In the genomic region with DNA sequence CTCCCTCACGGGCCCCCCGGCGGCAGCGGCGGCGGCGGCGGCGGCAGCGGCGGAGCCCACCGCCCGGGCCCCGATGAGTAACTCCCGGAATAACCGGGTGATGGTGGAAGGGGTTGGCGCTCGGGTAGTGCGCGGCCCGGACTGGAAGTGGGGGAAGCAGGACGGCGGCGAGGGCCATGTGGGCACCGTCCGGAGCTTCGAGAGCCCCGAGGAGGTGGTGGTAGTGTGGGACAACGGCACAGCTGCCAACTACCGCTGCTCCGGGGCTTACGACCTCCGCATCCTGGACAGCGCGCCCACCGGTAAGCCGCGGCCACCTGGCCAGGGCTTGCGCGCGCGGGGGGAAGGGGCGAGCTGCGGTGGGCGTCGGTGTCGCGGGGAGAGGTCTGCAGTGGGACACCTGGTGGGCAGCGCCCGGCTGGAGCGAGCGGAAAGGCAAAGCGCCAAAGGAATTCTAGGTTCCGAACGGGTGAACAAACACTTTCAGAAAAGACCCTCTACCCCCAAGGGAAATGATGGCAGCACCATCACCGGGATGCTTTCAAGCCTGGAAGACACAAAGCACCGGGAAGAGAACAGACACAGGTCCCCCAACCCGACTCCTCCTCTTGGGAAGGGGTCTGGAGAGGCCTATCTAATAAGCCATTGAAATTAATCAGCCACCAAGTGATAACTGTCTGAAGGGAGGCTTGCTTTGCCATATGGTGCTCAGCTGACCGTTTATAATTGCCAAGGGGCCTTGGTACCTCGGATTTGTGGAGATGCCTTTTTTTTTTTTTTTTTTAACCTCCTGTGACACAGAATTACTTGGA, we compare ENCODE assay signal across 8 cellular contexts. TPM values are rescaled to one million over a fixed set of nuclear protein-coding genes. Genes with fewer than 3 reads are reported as not detected.
A peak's percentile ranks its signal among the peaks of the same experiment; 100 is the strongest.
DNase-seq lines count a peak whose midpoint lies in the region; ATAC-seq, FAIRE-seq and TF ChIP-seq lines count a peak whose summit lies in the region.

No MANE protein-coding gene starts in this region.

- peak overlapping the region; percentile 92 for H2AFZ ChIP-seq in GM23248

- H4K20me1 ChIP-seq in GM23248 (ENCODE audit: insufficient read depth), result 0 out of 2 replicates have a peak, but pooled peaks cover 3% of the 10 kb centered on the region

- DNase-seq in GM10248 (ENCODE audit: extremely low spot score), result peak; percentile 32
- peak; percentile 48 for DNase-seq in GM23248
- DNase-seq in MG63, result peak; percentile 23
- DNase-seq in activated CD8-positive, alpha-beta T cell treated with anti-CD3 and anti-CD28 coated beads, Interleukin-2, amount 10 ng/mL, durations not matched to agents 7 days and 5 days, result peak; percentile 35
- no peak for DNase-seq in esophagus squamous epithelium (lab: John Stamatoyannopoulos, UW)
- DNase-seq in nephron progenitor cell, result peak; percentile 51
- peak; percentile 9 for DNase-seq in urothelium cell line (ENCODE audit: low spot score)

- H3K4me3 ChIP-seq in GM23248 (peak overlapping the region; percentile 94), MG63 (peak overlapping the region; percentile 94), esophagus squamous epithelium (peak overlapping the region; percentile 66 to 100 (median 88))

- H3K9ac ChIP-seq in GM23248, result peak overlapping the region; percentile 95

- H3K9me3 ChIP-seq in GM23248 (ENCODE audit: low read depth) (no peaks in the 10 kb centered on the region), MG63 (peaks cover 12% of the 10 kb centered on the region), esophagus squamous epithelium (no peaks in the 10 kb centered on the region)

- no peaks in the 10 kb centered on the region for H3K9me2 ChIP-seq in GM23248 (ENCODE audit: insufficient read depth)

- no peaks in the 10 kb centered on the region for H3K36me3 ChIP-seq in GM23248 (ENCODE audit: low read depth)
- 0 out of 2 replicates have a peak, but pooled peaks cover 4% of the 10 kb centered on the region for H3K36me3 ChIP-seq in MG63
- no peaks in the 10 kb centered on the region for H3K36me3 ChIP-seq in esophagus squamous epithelium

- ATAC-seq in activated CD8-positive, alpha-beta T cell treated with anti-CD3 and anti-CD28 coated beads, Interleukin-2, amount 10 ng/mL, durations not matched to agents 7 days and 5 days, result peak; percentile 7
- no peak for ATAC-seq in HG02798 (IDR thresholded peaks at IDR 0.05; ENCODE audit: poor library complexity, unreplicated experiment)

- H3K9me3 Mint-ChIP-seq in activated CD8-positive, alpha-beta T cell treated with anti-CD3 and anti-CD28 coated beads, Interleukin-2, amount 10 ng/mL, durations not matched to agents 7 days and 5 days (ENCODE audit: insufficient read depth), result peaks cover 4% of the 10 kb centered on the region
- H3K9me3 Mint-ChIP-seq in nephron progenitor cell, result peaks cover 18% of the 10 kb centered on the region

- peak overlapping the region; percentile 74 for H3K4me2 ChIP-seq in GM23248 (ENCODE audit: unreplicated experiment)

- peaks cover 12% of the 10 kb centered on the region for H3K27me3 Mint-ChIP-seq in activated CD8-positive, alpha-beta T cell treated with anti-CD3 and anti-CD28 coated beads, Interleukin-2, amount 10 ng/mL, durations not matched to agents 7 days and 5 days (ENCODE audit: low read depth)
- H3K27me3 Mint-ChIP-seq in nephron progenitor cell (ENCODE audit: low read depth, poor library complexity), result peaks cover 4% of the 10 kb centered on the region

- TF ChIP-seq POLR2A in esophagus squamous epithelium (IDR thresholded peaks at IDR 0.05), result no peak

- intact Hi-C loops in esophagus squamous epithelium (cut with DNase I), result loop anchor here (10.0 kb wide), 1 partner anchor 137 kb away; a partner anchor contains a TSS

- peaks cover 9% of the 10 kb centered on the region for H3K36me3 Mint-ChIP-seq in activated CD8-positive, alpha-beta T cell treated with anti-CD3 and anti-CD28 coated beads, Interleukin-2, amount 10 ng/mL, durations not matched to agents 7 days and 5 days (ENCODE audit: low read depth)
- peaks cover 34% of the 10 kb centered on the region for H3K36me3 Mint-ChIP-seq in nephron progenitor cell (ENCODE audit: low read depth)

- peaks cover 17% of the 10 kb centered on the region; the same call in 1 of the 2 replicates for H3F3A ChIP-seq in GM23248 (ENCODE audit: insufficient read depth)

- H3K27ac ChIP-seq in GM23248 (no peak overlapping the region; the same call in 1 of the 2 replicates), esophagus squamous epithelium (peak overlapping the region; percentile 96 to 99 (median 98))

- POLR2A ChIA-PET in GM10248 (lab: Yijun Ruan, JAX), result interaction anchor here (0.7 kb wide), 1 partner anchor 83 kb away, joined by 6 read pairs; no protein-coding TSS in a partner anchor
- POLR2A ChIA-PET in activated CD8-positive, alpha-beta T cell treated with anti-CD3 and anti-CD28 coated beads, Interleukin-2, amount 10 ng/mL, durations not matched to agents 7 days and 5 days (lab: Charles Lee), result interaction anchor here (0.7 to 3.2 kb wide), 8 partner anchors 10 to 731 kb away, joined by 3 to 26 read pairs (median 4); a partner anchor contains a TSS

- H3K4me1 ChIP-seq in GM23248 (ENCODE audit: insufficient read depth), result peaks cover 15% of the 10 kb centered on the region
- H3K4me1 ChIP-seq in esophagus squamous epithelium, result peaks cover 11 to 55% (median 14%) of the 10 kb centered on the region in 3 donors

- H3K27ac Mint-ChIP-seq in activated CD8-positive, alpha-beta T cell treated with anti-CD3 and anti-CD28 coated beads, Interleukin-2, amount 10 ng/mL, durations not matched to agents 7 days and 5 days, result peak overlapping the region; percentile 66
- peak overlapping the region; percentile 92 for H3K27ac Mint-ChIP-seq in nephron progenitor cell

- peaks cover 49% of the 10 kb centered on the region for H3K4me1 Mint-ChIP-seq in activated CD8-positive, alpha-beta T cell treated with anti-CD3 and anti-CD28 coated beads, Interleukin-2, amount 10 ng/mL, durations not matched to agents 7 days and 5 days (ENCODE audit: low read depth)
- H3K4me1 Mint-ChIP-seq in nephron progenitor cell, result peaks cover 48% of the 10 kb centered on the region

- TF ChIP-seq CTCF in GM10248 (IDR thresholded peaks at IDR 0.05; ENCODE audit: control extremely low read depth, extremely low read depth, low read depth, missing control alignments), result no peak
- TF ChIP-seq CTCF in esophagus squamous epithelium (IDR thresholded peaks at IDR 0.05), result no peak
- TF ChIP-seq CTCF in nephron progenitor cell (IDR thresholded peaks at IDR 0.05), result no peak

- peak overlapping the region; percentile 79 for H3K4me3 Mint-ChIP-seq in activated CD8-positive, alpha-beta T cell treated with anti-CD3 and anti-CD28 coated beads, Interleukin-2, amount 10 ng/mL, durations not matched to agents 7 days and 5 days
- peak overlapping the region; percentile 91 for H3K4me3 Mint-ChIP-seq in nephron progenitor cell

- H3K79me2 ChIP-seq in GM23248 (ENCODE audit: insufficient read depth), result peaks cover 54% of the 10 kb centered on the region

- no peak for FAIRE-seq in urothelium cell line (lab: Jason Lieb, UNC)

- H3K27me3 ChIP-seq in GM23248 (replicated peaks; ENCODE audit: insufficient read depth) (no peaks in the 10 kb centered on the region), MG63 (no peaks in the 10 kb centered on the region), esophagus squamous epithelium (no peaks in the 10 kb centered on the region)

- 0 to 1% methylated on average over 38 to 56 of the region's 60 CpGs for WGBS in GM23248 (ENCODE audit: low coverage in 1 of 2, low lambda C conversion rate in 2 of 2, missing lambda C conversion rate in 2 of 2), 2 experiments
- 1 to 2% methylated on average over 6 to 28 of the region's 60 CpGs for WGBS in esophagus squamous epithelium, 2 donors

- in situ Hi-C loops in GM23248 (cut with MboI), result no loop called here

- CTCF ChIA-PET in GM10248 (lab: Yijun Ruan, JAX), result interaction anchor here (1.0 to 1.5 kb wide), 6 partner anchors 10 to 141 kb away, joined by 3 to 6 read pairs (median 3); a partner anchor contains a TSS
- CTCF ChIA-PET in activated CD8-positive, alpha-beta T cell treated with anti-CD3 and anti-CD28 coated beads, Interleukin-2, amount 10 ng/mL, durations not matched to agents 7 days and 5 days (lab: Charles Lee), result interaction anchor here (0.7 to 2.2 kb wide), 5 partner anchors 8 to 141 kb away, joined by 3 to 11 read pairs (median 9); a partner anchor contains a TSS

RNA-seq across cellular contexts. Expression of a gene that starts 1.1 kb away (rescaled TPM):
- total RNA-seq in GM23248 (2014; rRNA removed; shearing (Covaris generic)), result 39.0 and 45.1 TPM in 2 replicates
- 5.1 TPM in 2 replicates for polyA plus RNA-seq in GM23248 (2016; fragmentation: Nextera tagmentation; extraction: Ambion mirVana)
- 19.9 and 24.8 TPM in 2 replicates for total RNA-seq in MG63 (2014; rRNA removed; shearing (Covaris generic); ENCODE audit: low replicate concordance)
- total RNA-seq in activated CD8-positive, alpha-beta T cell treated with anti-CD3 and anti-CD28 coated beads, Interleukin-2, amount 10 ng/mL, durations not matched to agents 7 days and 5 days, result 10 to 100 TPM; 32.6 to 37.4 TPM
- total RNA-seq in esophagus squamous epithelium, result 10 to 100 TPM; 14.1 to 34.9 (median 22.7) TPM

RNA-seq across cellular contexts. Expression of a gene that starts 37.1 kb away (rescaled TPM):
- total RNA-seq in GM23248 (2014; rRNA removed; shearing (Covaris generic)), result 2.3 and 3.4 TPM in 2 replicates
- 3.6 and 4.6 TPM in 2 replicates for polyA plus RNA-seq in GM23248 (2016; fragmentation: Nextera tagmentation; extraction: Ambion mirVana)
- total RNA-seq in MG63 (2014; rRNA removed; shearing (Covaris generic); ENCODE audit: low replicate concordance), result 7.1 and 7.6 TPM in 2 replicates
- 10 to 100 TPM; 54.0 to 57.5 TPM for total RNA-seq in activated CD8-positive, alpha-beta T cell treated with anti-CD3 and anti-CD28 coated beads, Interleukin-2, amount 10 ng/mL, durations not matched to agents 7 days and 5 days
- total RNA-seq in esophagus squamous epithelium, result 10 to 100 TPM; 11.8 to 21.1 (median 14.0) TPM
